ENCODE assay signal across 16 cellular contexts in the genomic region with DNA sequence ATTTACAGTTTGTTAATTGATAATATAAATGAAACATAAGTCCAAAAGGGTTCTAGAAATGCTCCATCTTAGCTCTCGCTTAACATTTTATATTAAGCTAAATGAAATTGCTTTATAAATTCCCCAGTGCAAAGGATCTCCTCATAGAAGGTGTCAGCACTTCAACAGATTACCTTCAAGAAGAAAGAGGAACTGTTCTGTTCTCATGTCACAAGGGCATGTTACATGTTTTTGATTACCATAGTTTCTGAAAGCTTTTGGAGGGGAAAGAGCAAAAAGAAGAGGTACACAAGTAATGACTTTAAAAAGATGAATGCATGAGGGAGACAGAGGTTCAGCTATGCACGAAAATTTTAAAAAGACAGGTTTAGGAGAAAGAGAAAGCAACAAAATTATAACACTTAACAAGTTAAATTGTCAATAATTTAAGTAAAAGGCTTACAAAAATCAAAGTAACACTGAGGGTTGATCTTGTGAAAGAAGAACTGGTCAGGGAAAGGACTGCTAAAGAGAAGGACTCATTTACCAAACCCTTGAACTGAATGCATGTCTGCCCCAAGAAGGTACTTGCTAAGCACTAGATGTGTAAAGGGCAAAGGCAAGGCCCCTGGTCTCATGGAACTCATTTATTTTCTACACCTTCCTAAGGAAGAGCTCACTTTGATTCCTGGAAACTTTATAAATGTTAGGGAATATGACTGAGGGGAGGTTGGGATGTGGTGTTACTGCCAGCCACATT. TPM values are rescaled to one million over a fixed set of nuclear protein-coding genes. Genes with fewer than 3 reads are reported as not detected.
DNase-seq lines count a peak whose midpoint lies in the region; ATAC-seq and TF ChIP-seq lines count a peak whose summit lies in the region.
"Had no signal": no experiment of that assay in that cellular context is flagged by ENCODE, and none has a peak within 500 bp of the region (broad histone marks: within the 10 kb centered on the region; RNA-seq: fewer than 3 reads in every experiment).

No MANE protein-coding gene starts in this region.

- no peak overlapping the region for H3K4me3 ChIP-seq in stomach
- H3K4me3 ChIP-seq: lung, neural progenitor cell had no signal

- DNase-seq in progenitor cell of endocrine pancreas (ENCODE audit: low spot score, unreplicated experiment) (no peak), NCI-H524 treated with DMSO at 0.1 percent for 48 hours (lab: John Stamatoyannopoulos, UW) (no peak), stomach (no peak), substantia nigra (lab: John Stamatoyannopoulos, UW) (no peak)
- DNase-seq: activated naive CD4-positive, alpha-beta T cell; brain microvascular endothelial cell; effector memory CD8-positive, alpha-beta T cell; H9; NCI-H1930 had no signal

- no peaks in the 10 kb centered on the region for H3K27me3 ChIP-seq in stomach
- H3K27me3 ChIP-seq: brain microvascular endothelial cell, neural progenitor cell had no signal

- no peaks in the 10 kb centered on the region for H3K4me1 Mint-ChIP-seq in progenitor cell of endocrine pancreas (ENCODE audit: low read depth)
- H3K4me1 Mint-ChIP-seq: H9, neural progenitor cell had no signal

- no peak overlapping the region for H3K4me3 Mint-ChIP-seq in progenitor cell of endocrine pancreas (ENCODE audit: low read depth)
- H3K4me3 Mint-ChIP-seq: effector memory CD8-positive, alpha-beta T cell; H9; neural progenitor cell had no signal

- H3K4me1 ChIP-seq in stomach: no peaks in the 10 kb centered on the region
- H3K4me1 ChIP-seq: neural progenitor cell had no signal

- TF ChIP-seq EP300 in stomach (IDR thresholded peaks at IDR 0.05): no peak

- WGBS in stomach, 5 donors: 88 to 97% (median 91%) methylated on average over 2 of the region's 2 CpGs

- H3K36me3 ChIP-seq in stomach: peaks cover 0 to 18% (median 9%) of the 10 kb centered on the region in 4 donors
- H3K36me3 ChIP-seq: brain microvascular endothelial cell, neural progenitor cell had no signal

- no peak overlapping the region for H3K27ac ChIP-seq in stomach
- no peak overlapping the region for H3K27ac ChIP-seq in substantia nigra (ENCODE audit: low read depth, low read length, poor library complexity, severe bottlenecking)
- H3K27ac ChIP-seq: brain microvascular endothelial cell, C4-2B, neural progenitor cell had no signal

- intact Hi-C loops in stomach (cut with DNase I; ENCODE audit: low total_unique reads): no loop called here

- no peak for TF ChIP-seq POLR2A in stomach (IDR thresholded peaks at IDR 0.05)

- H3K9me3 ChIP-seq in stomach: no peaks in the 10 kb centered on the region

- H3K27me3 Mint-ChIP-seq in progenitor cell of endocrine pancreas: no peaks in the 10 kb centered on the region
- H3K27me3 Mint-ChIP-seq: effector memory CD8-positive, alpha-beta T cell had no signal

- TF ChIP-seq CTCF in progenitor cell of endocrine pancreas (IDR thresholded peaks at IDR 0.05; ENCODE audit: unreplicated experiment): no peak
- no peak for TF ChIP-seq CTCF in stomach (IDR thresholded peaks at IDR 0.05)

- H3K36me3 Mint-ChIP-seq in progenitor cell of endocrine pancreas (ENCODE audit: insufficient read depth): peaks cover 7% of the 10 kb centered on the region

- no peaks in the 10 kb centered on the region for H3K9me3 Mint-ChIP-seq in progenitor cell of endocrine pancreas (ENCODE audit: low read depth)
- H3K9me3 Mint-ChIP-seq: effector memory CD8-positive, alpha-beta T cell; H9; neural progenitor cell had no signal

- peak overlapping the region; percentile 39 for H3K27ac Mint-ChIP-seq in progenitor cell of endocrine pancreas
- H3K27ac Mint-ChIP-seq: effector memory CD8-positive, alpha-beta T cell; H9; neural progenitor cell had no signal

- ATAC-seq in GM18868 (IDR thresholded peaks at IDR 0.05; ENCODE audit: unreplicated experiment) (peak; percentile 97), GM21825 (IDR thresholded peaks at IDR 0.05; ENCODE audit: unreplicated experiment) (peak; percentile 73), HG03342 (IDR thresholded peaks at IDR 0.05; ENCODE audit: unreplicated experiment) (peak; percentile 74)
- ATAC-seq: effector memory CD8-positive, alpha-beta T cell; Right ventricle myocardium inferior had no signal

RNA-seq across cellular contexts. Expression of a gene that starts 45.1 kb away (rescaled TPM):
- total RNA-seq in progenitor cell of endocrine pancreas (15.6 and 15.9 TPM in 2 replicates), stomach (10 to 100 TPM in 1 of 5 donors, 1 to 10 TPM in 4; 2.6 to 21.0 (median 6.6) TPM)
- 1 to 10 TPM; 1.4 to 3.2 (median 2.3) TPM for polyA plus RNA-seq in stomach

RNA-seq across cellular contexts. Expression of a gene that starts 45.3 kb away (rescaled TPM):
- total RNA-seq in progenitor cell of endocrine pancreas (35.9 and 39.8 TPM in 2 replicates), stomach (10 to 100 TPM; 13.0 to 61.3 (median 29.0) TPM)
- polyA plus RNA-seq in stomach: 1 to 10 TPM; 4.8 to 8.6 (median 5.2) TPM
